ENCODE assay signal across 28 cellular contexts in genomic region chr3:159150176-159150575, GRCh38.
"Had no signal": no experiment of that assay in that cellular context is flagged by ENCODE, and none has a peak within 500 bp of the region (broad histone marks: within the 10 kb centered on the region; RNA-seq: fewer than 3 reads in every experiment).

No MANE protein-coding gene starts in this region.

- H3K36me3 ChIP-seq: cardiac muscle cell, gastrocnemius medialis, left ventricle myocardium inferior, ovary, right lobe of liver, suprapubic skin, tibial nerve had no signal

- H3K27ac ChIP-seq: body of pancreas, cardiac muscle cell, coronary artery, dorsolateral prefrontal cortex, gastrocnemius medialis, left ventricle myocardium inferior, ovary, right lobe of liver, suprapubic skin, tibial nerve had no signal

- H3K9me3 Mint-ChIP-seq: activated B cell treated with CpG ODN at 0.5 μM for 24 hours; activated CD8-positive, alpha-beta T cell treated with anti-CD3 and anti-CD28 coated beads for 36 hours had no signal

- ATAC-seq: activated CD8-positive, alpha-beta T cell treated with anti-CD3 and anti-CD28 coated beads for 36 hours; body of pancreas; gastrocnemius medialis; mucosa of descending colon; right lobe of liver had no signal

- H3K27me3 Mint-ChIP-seq: activated B cell treated with CpG ODN at 0.5 μM for 24 hours; activated CD8-positive, alpha-beta T cell treated with anti-CD3 and anti-CD28 coated beads for 36 hours; natural killer cell treated with Interleukin-12 subunit alpha and Interleukin-12 subunit beta and Interleukin-15 and Interleukin-18, amount 100 ng/mL, for 72 hours had no signal

- DNase-seq: activated B cell treated with CpG ODN at 0.5 μM for 24 hours; activated CD4-positive, alpha-beta T cell treated with anti-CD3 and anti-CD28 coated beads, Interleukin-2, amount 50 U/mL, for 1 hour; activated CD8-positive, alpha-beta T cell treated with anti-CD3 and anti-CD28 coated beads for 36 hours; activated effector memory CD4-positive, alpha-beta T cell treated with Interleukin-2 at 50 U/mL for 16 hours; activated naive CD4-positive, alpha-beta T cell treated with Interleukin-2 at 50 U/mL for 16 hours; anterior cingulate cortex; body of pancreas; cerebellar nuclear complex; effector memory CD4-positive, alpha-beta T cell; erythroblast; gastrocnemius medialis; glutamatergic neuron; islet precursor cell; left ventricle myocardium inferior; mucosa of descending colon; ovary; right lobe of liver; stimulated activated CD4-positive, alpha-beta T cell treated with anti-CD3 and anti-CD28 coated beads, Interleukin-2, amount 100 ng/mL, for 48 hours; T-helper 2 cell had no signal

- H3K4me3 ChIP-seq: body of pancreas, cardiac muscle cell, coronary artery, dorsolateral prefrontal cortex, gastrocnemius medialis, left ventricle myocardium inferior, lung, mucosa of descending colon, ovary, right lobe of liver, suprapubic skin, tibial nerve had no signal

- H3K4me1 ChIP-seq: body of pancreas, gastrocnemius medialis, left ventricle myocardium inferior, right lobe of liver, suprapubic skin, tibial nerve had no signal

- H3K36me3 Mint-ChIP-seq: activated naive CD8-positive, alpha-beta T cell; natural killer cell treated with Interleukin-12 subunit alpha and Interleukin-12 subunit beta and Interleukin-15 and Interleukin-18, amount 100 ng/mL, for 72 hours had no signal

- H3K27me3 ChIP-seq: body of pancreas, cardiac muscle cell, dorsolateral prefrontal cortex, gastrocnemius medialis, ovary, right lobe of liver, suprapubic skin, tibial nerve had no signal

- H3K27ac Mint-ChIP-seq: activated B cell treated with CpG ODN at 0.5 μM for 24 hours; activated CD8-positive, alpha-beta T cell treated with anti-CD3 and anti-CD28 coated beads for 36 hours; activated naive CD8-positive, alpha-beta T cell; natural killer cell treated with Interleukin-12 subunit alpha and Interleukin-12 subunit beta and Interleukin-15 and Interleukin-18, amount 100 ng/mL, for 72 hours; progenitor cell of endocrine pancreas had no signal

- H3K4me3 Mint-ChIP-seq: activated B cell treated with CpG ODN at 0.5 μM for 24 hours; activated CD8-positive, alpha-beta T cell treated with anti-CD3 and anti-CD28 coated beads for 36 hours; activated naive CD8-positive, alpha-beta T cell; natural killer cell treated with Interleukin-12 subunit alpha and Interleukin-12 subunit beta and Interleukin-15 and Interleukin-18, amount 100 ng/mL, for 72 hours had no signal
